21 cellular contexts compared by ENCODE assay signal in the genomic region with DNA sequence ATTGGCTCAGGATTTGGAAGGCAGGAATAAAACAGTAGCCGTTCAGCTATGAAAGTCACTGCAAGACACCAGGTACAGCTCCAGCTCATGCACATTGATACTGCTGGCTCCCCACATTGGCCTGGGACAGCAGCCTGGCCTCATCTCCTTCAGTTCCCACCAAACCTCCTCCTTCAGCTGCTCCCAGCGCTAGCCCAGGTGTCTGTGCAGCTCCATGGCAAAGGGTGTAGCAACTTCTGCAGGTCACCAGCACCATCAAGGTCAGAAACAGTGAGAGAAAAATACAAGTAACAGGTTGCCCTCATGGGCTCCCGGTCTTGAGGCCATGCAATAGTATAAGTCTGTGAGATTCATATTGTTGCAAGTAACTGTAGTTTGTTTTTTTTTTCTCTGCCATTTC.
A peak's percentile ranks its signal among the peaks of the same experiment; 100 is the strongest.
DNase-seq lines count a peak whose midpoint lies in the region; ATAC-seq, FAIRE-seq and TF ChIP-seq lines count a peak whose summit lies in the region.
"Had no signal": no experiment of that assay in that cellular context is flagged by ENCODE, and none has a peak within 500 bp of the region (broad histone marks: within the 10 kb centered on the region; RNA-seq: fewer than 3 reads in every experiment).

No MANE protein-coding gene starts in this region.

- no peaks in the 10 kb centered on the region; the same call in 1 of the 2 replicates for H3K9me2 ChIP-seq in GM23338 (ENCODE audit: insufficient read depth)

- H3K27me3 ChIP-seq in GM23338 (ENCODE audit: insufficient read depth): no peaks in the 10 kb centered on the region
- H3K27me3 ChIP-seq in HUES6 (ENCODE audit: control insufficient read depth, insufficient read depth, low read length): no peaks in the 10 kb centered on the region
- H3K27me3 ChIP-seq in H1 (replicated peaks in 1 of 4; ENCODE audit: control insufficient read depth in 3 of 4, extremely low read depth in 1 of 4, insufficient read depth in 3 of 4, low read length in 3 of 4): no peaks in the 10 kb centered on the region; a peak in 1 of 7 replicates
- no peaks in the 10 kb centered on the region for H3K27me3 ChIP-seq in mesenchymal stem cell (ENCODE audit: control insufficient read depth in 1 of 2, insufficient read depth in 1 of 2, low read length in 2 of 2)
- peaks cover 23% of the 10 kb centered on the region for H3K27me3 ChIP-seq in WERI-Rb-1 (ENCODE audit: insufficient read depth, low read depth, severe bottlenecking)

- no peak for TF ChIP-seq POLR2A in H1 (IDR thresholded peaks at IDR 0.05; ENCODE audit: control extremely low read depth in 1 of 2, low read depth in 2 of 2, low read length in 2 of 2)

- H3K79me2 ChIP-seq in GM23338 (replicated peaks; ENCODE audit: insufficient read depth) (no peaks in the 10 kb centered on the region), H1 (ENCODE audit: control insufficient read depth in 1 of 2, insufficient read depth in 2 of 2, low read length in 2 of 2) (no peaks in the 10 kb centered on the region)

- POLR2A ChIA-PET in H1 (lab: Charles Lee; ENCODE audit: partially characterized antibody): no interaction called here

- no peaks in the 10 kb centered on the region for H3K4me1 ChIP-seq in GM23338 (ENCODE audit: insufficient read depth)
- H3K4me1 ChIP-seq in HUES6 (ENCODE audit: control insufficient read depth, insufficient read depth, low read length): peaks cover 4% of the 10 kb centered on the region; the same call in 1 of the 2 replicates
- no peaks in the 10 kb centered on the region; a peak in 1 of 7 replicates for H3K4me1 ChIP-seq in H1 (replicated peaks in 1 of 4; ENCODE audit: control insufficient read depth in 3 of 4, insufficient read depth in 4 of 4, low read length in 3 of 4)
- H3K4me1 ChIP-seq in mesenchymal stem cell (ENCODE audit: control insufficient read depth, insufficient read depth, low read depth, low read length): peaks cover 1% of the 10 kb centered on the region
- H3K4me1 ChIP-seq: Caco-2 had no signal

- no peaks in the 10 kb centered on the region for H3K9me3 ChIP-seq in HUES6 (ENCODE audit: control insufficient read depth, insufficient read depth, low read depth, low read length)
- H3K9me3 ChIP-seq in H1 (ENCODE audit: insufficient read depth in 2 of 2, low read depth in 1 of 2, low read length in 1 of 2): no peaks in the 10 kb centered on the region
- H3K9me3 ChIP-seq in mesenchymal stem cell (ENCODE audit: control insufficient read depth, low read length): peaks cover 3% of the 10 kb centered on the region
- no peaks in the 10 kb centered on the region for H3K9me3 ChIP-seq in WERI-Rb-1 (ENCODE audit: severe bottlenecking)
- H3K9me3 ChIP-seq: A549, Caco-2 had no signal

- ATAC-seq in GM23338: peak; percentile 59
- ATAC-seq in HG03442 (IDR thresholded peaks at IDR 0.05; ENCODE audit: unreplicated experiment): no peak
- ATAC-seq in HG03045 (IDR thresholded peaks at IDR 0.05; ENCODE audit: unreplicated experiment): no peak
- ATAC-seq: A549, HCT116, K562 had no signal

- H3K4ac ChIP-seq in H1 (replicated peaks; ENCODE audit: insufficient read length, low read depth, low read length): no peak overlapping the region
- H3K4ac ChIP-seq in mesenchymal stem cell (ENCODE audit: low read depth in 1 of 2, low read length in 2 of 2): no peak overlapping the region

- 81% methylated on average over 3 of the region's 3 CpGs; no CpG with 5 or more reads in 1 of the 2 experiments for WGBS in H1 (ENCODE audit: extremely low coverage in 1 of 2, insufficient coverage in 1 of 2, insufficient read length in 1 of 2, insufficient replicate concordance in 2 of 2, low coverage in 1 of 2, low lambda C conversion rate in 2 of 2, missing lambda C conversion rate in 1 of 2), 2 experiments
- WGBS in mesenchymal stem cell: 88% methylated on average over 2 of the region's 3 CpGs

- H3K9ac ChIP-seq in HUES6 (ENCODE audit: low read length) (no peak overlapping the region), H1 (replicated peaks in 1 of 4; ENCODE audit: extremely low read depth in 1 of 4, low read depth in 3 of 4, low read length in 3 of 4) (no peak overlapping the region), mesenchymal stem cell (ENCODE audit: low read length) (no peak overlapping the region)

- H2BK20ac ChIP-seq in H1 (ENCODE audit: low read length): no peak overlapping the region

- H3K27ac Mint-ChIP-seq in GM23338: 0 out of 2 replicates have a peak overlapping the region, but pooled peaks have one; percentile 45
- H3K27ac Mint-ChIP-seq: CD4-positive, alpha-beta T cell; HFFc6 had no signal

- FAIRE-seq in H1 (lab: Jason Lieb, UNC): no peak
- FAIRE-seq: A549, D721Med, G401.6, GM12891, K562 had no signal

- H4K8ac ChIP-seq in H1 (ENCODE audit: extremely low read depth, insufficient read depth, low read length): peak overlapping the region; percentile 94
- H4K8ac ChIP-seq in mesenchymal stem cell (ENCODE audit: low read length): peak overlapping the region; percentile 5

- H2BK5ac ChIP-seq in H1 (ENCODE audit: low read depth, low read length): no peak overlapping the region
- H2BK5ac ChIP-seq in mesenchymal stem cell (ENCODE audit: low read depth, low read length, poor library complexity, severe bottlenecking): no peak overlapping the region

- H3K4me3 ChIP-seq in GM23338 (0 out of 2 replicates have a peak overlapping the region, but pooled peaks have one; percentile 22), HUES6 (ENCODE audit: low read depth, low read length) (peak overlapping the region; percentile 34; the same call in 1 of the 2 replicates), H1 (ENCODE audit: extremely low read depth in 1 of 4, insufficient read depth in 2 of 4, low read depth in 3 of 4, low read length in 4 of 4) (no peak overlapping the region), mesenchymal stem cell (ENCODE audit: insufficient read depth in 1 of 2, low read depth in 1 of 2, low read length in 2 of 2) (peak overlapping the region in 1 of 2 experiments; percentile 5), WERI-Rb-1 (ENCODE audit: low read depth, low read length) (no peak overlapping the region)
- H3K4me3 ChIP-seq: A549, K562 had no signal

- H2BK120ac ChIP-seq in H1 (replicated peaks; ENCODE audit: low read depth, low read length): peak overlapping the region; percentile 49
- no peak overlapping the region for H2BK120ac ChIP-seq in mesenchymal stem cell (ENCODE audit: low read depth, low read length)

- no peak overlapping the region for H3K56ac ChIP-seq in H1 (replicated peaks; ENCODE audit: insufficient read length, low read depth, low read length)

- H3K23me2 ChIP-seq in H1 (ENCODE audit: low read depth, low read length): no peaks in the 10 kb centered on the region

- H3K14ac ChIP-seq in H1 (ENCODE audit: insufficient read length) (no peak overlapping the region), mesenchymal stem cell (ENCODE audit: low read length in 2 of 2) (no peak overlapping the region)

- H2BK15ac ChIP-seq in H1 (ENCODE audit: low read length) (no peak overlapping the region), mesenchymal stem cell (ENCODE audit: low read depth, poor library complexity, severe bottlenecking) (no peak overlapping the region)

- H2AK5ac ChIP-seq in H1 (ENCODE audit: low read depth, low read length) (no peak overlapping the region), mesenchymal stem cell (ENCODE audit: low read length, severe bottlenecking) (no peak overlapping the region)

- no peaks in the 10 kb centered on the region for H3F3A ChIP-seq in GM23338 (replicated peaks; ENCODE audit: low read depth)

- H4K91ac ChIP-seq in H1 (replicated peaks; ENCODE audit: insufficient read length, low read length) (no peak overlapping the region), mesenchymal stem cell (ENCODE audit: low read length) (no peak overlapping the region)

- H4K20me1 ChIP-seq in GM23338 (replicated peaks; ENCODE audit: insufficient read depth) (no peaks in the 10 kb centered on the region), H1 (replicated peaks in 1 of 2; ENCODE audit: control insufficient read depth in 1 of 2, insufficient read depth in 2 of 2, low read length in 2 of 2) (no peaks in the 10 kb centered on the region)

- no peak overlapping the region for H3K23ac ChIP-seq in H1 (ENCODE audit: insufficient read length)
- no peak overlapping the region for H3K23ac ChIP-seq in mesenchymal stem cell (ENCODE audit: low read length in 2 of 2)

- H3K27ac ChIP-seq in GM23338 (ENCODE audit: low read depth): no peak overlapping the region
- H3K27ac ChIP-seq in HUES6 (ENCODE audit: low read depth, low read length): no peak overlapping the region
- no peak overlapping the region for H3K27ac ChIP-seq in H1 (ENCODE audit: low read depth, low read length)
- H3K27ac ChIP-seq in mesenchymal stem cell (ENCODE audit: low read length, poor library complexity, severe bottlenecking): no peak overlapping the region
- no peak overlapping the region for H3K27ac ChIP-seq in WERI-Rb-1
- H3K27ac ChIP-seq: 22Rv1, C4-2B had no signal

- H3K27me3 Mint-ChIP-seq in GM23338 (ENCODE audit: insufficient read depth, low read depth, poor library complexity): no peaks in the 10 kb centered on the region

- TF ChIP-seq EP300 in H1 (IDR thresholded peaks at IDR 0.05; ENCODE audit: borderline replicate concordance in 1 of 2, low read depth in 2 of 2, low read length in 2 of 2): no peak

- no peak overlapping the region for H2BK12ac ChIP-seq in H1 (ENCODE audit: low read depth, low read length)
- H2BK12ac ChIP-seq in mesenchymal stem cell (ENCODE audit: low read length in 2 of 2): no peak overlapping the region

- no peak overlapping the region for H4K5ac ChIP-seq in H1 (ENCODE audit: insufficient read length, low read depth, low read length)

- no peaks in the 10 kb centered on the region for H3K36me3 ChIP-seq in GM23338 (ENCODE audit: insufficient read depth)
- H3K36me3 ChIP-seq in HUES6 (ENCODE audit: control insufficient read depth, insufficient read depth, low read length): no peaks in the 10 kb centered on the region
- H3K36me3 ChIP-seq in H1 (ENCODE audit: control insufficient read depth in 2 of 4, insufficient read depth in 4 of 4, low read length in 3 of 4): no peaks in the 10 kb centered on the region
- H3K36me3 ChIP-seq in mesenchymal stem cell (ENCODE audit: control insufficient read depth in 1 of 2, insufficient read depth in 2 of 2, low read depth in 1 of 2, low read length in 2 of 2): no peaks in the 10 kb centered on the region
- H3K36me3 ChIP-seq in WERI-Rb-1: no peaks in the 10 kb centered on the region

- H3K36me3 Mint-ChIP-seq in GM23338 (ENCODE audit: low read depth): no peaks in the 10 kb centered on the region

- H3K9me3 Mint-ChIP-seq in GM23338: peaks cover 3% of the 10 kb centered on the region; the same call in 2 of the 3 replicates
- H3K9me3 Mint-ChIP-seq: HFFc6 had no signal

- H3K4me3 Mint-ChIP-seq in GM23338: peak overlapping the region; percentile 55; the same call in 2 of the 3 replicates
- H3K4me3 Mint-ChIP-seq: CD4-positive, alpha-beta T cell; HFFc6 had no signal

- H3K18ac ChIP-seq in H1 (ENCODE audit: extremely low read depth, low read length) (no peak overlapping the region), mesenchymal stem cell (ENCODE audit: low read depth in 1 of 2, low read length in 2 of 2) (no peak overlapping the region)

- H3K4me2 ChIP-seq in GM23338: 0 out of 2 replicates have a peak overlapping the region, but pooled peaks have one; percentile 50
- peak overlapping the region; percentile 5 to 40; a peak in 2 of 4 replicates for H3K4me2 ChIP-seq in H1 (ENCODE audit: insufficient read depth in 1 of 2, low read depth in 2 of 2, low read length in 2 of 2)
- H3K4me2 ChIP-seq in mesenchymal stem cell (ENCODE audit: low read length, poor library complexity, severe bottlenecking): no peak overlapping the region
- H3K4me2 ChIP-seq: A549 had no signal

- TF ChIP-seq RAD21 in H1 (IDR thresholded peaks at IDR 0.05 in 1 of 2, conservative IDR thresholded peaks at IDR 0.05 in 1 of 2; ENCODE audit: low read depth in 2 of 2, low read length in 2 of 2): no peak

- no peaks in the 10 kb centered on the region for H3K79me1 ChIP-seq in H1 (ENCODE audit: low read depth, low read length)
- no peaks in the 10 kb centered on the region for H3K79me1 ChIP-seq in mesenchymal stem cell (replicated peaks; ENCODE audit: low read length, poor library complexity, severe bottlenecking)

- H3K4me1 Mint-ChIP-seq in GM23338: no peaks in the 10 kb centered on the region

- CTCF ChIA-PET in H1 (lab: Charles Lee; ENCODE audit: partially characterized antibody): no interaction called here

- DNase-seq in GM23338 (ENCODE audit: low spot score) (peak; percentile 11), H1 (ENCODE audit: low read depth in 1 of 2, low spot score in 2 of 2) (peak in 1 of 2 experiments; percentile 46), mesenchymal stem cell (no peak), NCI-H446 treated with DMSO at 0.1 percent for 48 hours (lab: John Stamatoyannopoulos, UW) (no peak), WERI-Rb-1 (no peak)
- DNase-seq: AML-193; Caco-2; CD4-positive, alpha-beta T cell; HFFc6; IMR-90 had no signal

- TF ChIP-seq CTCF in GM23338 (conservative IDR thresholded peaks at IDR 0.05; ENCODE audit: low read depth in 2 of 2) (no peak), H1 (IDR thresholded peaks at IDR 0.05; ENCODE audit: control extremely low read depth in 1 of 3, insufficient read depth in 1 of 3, low read depth in 1 of 3, low read length in 3 of 3) (no peak), WERI-Rb-1 (IDR thresholded peaks at IDR 0.05; ENCODE audit: low read depth, low read length) (no peak)

- H2AFZ ChIP-seq in GM23338: peak overlapping the region; percentile 87; the same call in 1 of the 2 replicates
- H2AFZ ChIP-seq in H1 (ENCODE audit: low read length): peak overlapping the region; percentile 99
- no peak overlapping the region for H2AFZ ChIP-seq in mesenchymal stem cell (ENCODE audit: low read depth, low read length)

Comparison
In these comparisons a context has a peak if more than half of its experiments do, and no peak if none do; other contexts are left out.
1. H3K4me3 ChIP-seq: peak in GM23338 (single experiment) and HUES6 (single experiment); none in H1 (0 of 4) and WERI-Rb-1 (single experiment).